ENCODE assay signal across 24 cellular contexts in the genomic region with DNA sequence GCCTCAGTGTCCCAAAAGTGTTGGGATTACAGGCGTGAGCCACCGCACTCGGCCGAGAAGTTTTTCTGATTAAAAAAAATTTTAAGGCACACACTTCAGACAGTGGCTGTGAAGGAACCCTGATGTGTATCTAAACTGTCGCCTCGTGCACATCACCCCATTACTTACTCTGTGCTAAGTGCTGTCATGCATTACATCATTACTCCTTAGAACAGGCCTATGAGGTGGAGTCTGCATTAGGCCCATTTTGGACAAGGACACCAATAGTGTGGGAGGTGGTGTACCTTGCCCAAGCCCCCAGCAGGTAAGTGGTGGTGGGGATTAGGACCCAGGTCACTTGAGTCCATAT. TPM values are rescaled to one million over a fixed set of nuclear protein-coding genes. Genes with fewer than 3 reads are reported as not detected.
DNase-seq lines count a peak whose midpoint lies in the region; ATAC-seq and TF ChIP-seq lines count a peak whose summit lies in the region.
"Had no signal": no experiment of that assay in that cellular context is flagged by ENCODE, and none has a peak within 500 bp of the region (broad histone marks: within the 10 kb centered on the region; RNA-seq: fewer than 3 reads in every experiment).

No MANE protein-coding gene starts in this region.

- H3K27ac Mint-ChIP-seq in stimulated activated effector memory CD8-positive, alpha-beta T cell treated with anti-CD3 and anti-CD28 coated beads, Interleukin-12 subunit alpha, Interleukin-12 subunit beta, amount 100 ng/mL, for 72 hours, result no peak overlapping the region
- H3K27ac Mint-ChIP-seq: endodermal cell, neural progenitor cell had no signal

- peak overlapping the region; percentile 90 for H3K4me3 Mint-ChIP-seq in activated T-cell treated with anti-CD3 and anti-CD28 coated beads, Interleukin-2, amount 50 U/mL, for 4 hours
- H3K4me3 Mint-ChIP-seq in stimulated activated effector memory CD8-positive, alpha-beta T cell treated with anti-CD3 and anti-CD28 coated beads, Interleukin-12 subunit alpha, Interleukin-12 subunit beta, amount 100 ng/mL, for 72 hours, result peak overlapping the region; percentile 81

- H3K4me1 Mint-ChIP-seq in activated T-cell treated with anti-CD3 and anti-CD28 coated beads, Interleukin-2, amount 50 U/mL, for 4 hours (ENCODE audit: low read depth), result peaks cover 58% of the 10 kb centered on the region
- peaks cover 49% of the 10 kb centered on the region for H3K4me1 Mint-ChIP-seq in stimulated activated effector memory CD8-positive, alpha-beta T cell treated with anti-CD3 and anti-CD28 coated beads, Interleukin-12 subunit alpha, Interleukin-12 subunit beta, amount 100 ng/mL, for 72 hours

- POLR2A ChIA-PET in RWPE1 (lab: Yijun Ruan, JAX; ENCODE audit: low non-redundant PET), result no interaction called here

- no peak for TF ChIP-seq CTCF in RWPE1 (conservative IDR thresholded peaks at IDR 0.05; ENCODE audit: low read depth)

- H3K9me3 Mint-ChIP-seq in activated T-cell treated with anti-CD3 and anti-CD28 coated beads, Interleukin-2, amount 50 U/mL, for 4 hours, result no peaks in the 10 kb centered on the region
- no peaks in the 10 kb centered on the region for H3K9me3 Mint-ChIP-seq in stimulated activated effector memory CD8-positive, alpha-beta T cell treated with anti-CD3 and anti-CD28 coated beads, Interleukin-12 subunit alpha, Interleukin-12 subunit beta, amount 100 ng/mL, for 72 hours
- H3K9me3 Mint-ChIP-seq: endodermal cell, immature natural killer cell, memory B cell, neural progenitor cell had no signal

- H3K27ac ChIP-seq in RWPE1 (peak overlapping the region; percentile 94), epithelial cell of prostate (peak overlapping the region; percentile 91)
- H3K27ac ChIP-seq: heart left ventricle, neural progenitor cell, WERI-Rb-1 had no signal

- no peaks in the 10 kb centered on the region for H3K27me3 Mint-ChIP-seq in activated T-cell treated with anti-CD3 and anti-CD28 coated beads, Interleukin-2, amount 50 U/mL, for 4 hours (ENCODE audit: low read depth)
- H3K27me3 Mint-ChIP-seq: memory B cell had no signal

- H3K36me3 Mint-ChIP-seq in activated T-cell treated with anti-CD3 and anti-CD28 coated beads, Interleukin-2, amount 50 U/mL, for 4 hours (ENCODE audit: insufficient read depth), result no peaks in the 10 kb centered on the region
- H3K36me3 Mint-ChIP-seq in stimulated activated effector memory CD8-positive, alpha-beta T cell treated with anti-CD3 and anti-CD28 coated beads, Interleukin-12 subunit alpha, Interleukin-12 subunit beta, amount 100 ng/mL, for 72 hours, result peaks cover 4% of the 10 kb centered on the region
- H3K36me3 Mint-ChIP-seq: immature natural killer cell, memory B cell, neural progenitor cell had no signal

- CTCF ChIA-PET in RWPE1 (lab: Yijun Ruan, JAX), result no interaction called here

- ATAC-seq in activated T-cell treated with anti-CD3 and anti-CD28 coated beads, Interleukin-2, amount 50 U/mL, for 4 hours, result no peak
- ATAC-seq in stimulated activated effector memory CD8-positive, alpha-beta T cell treated with anti-CD3 and anti-CD28 coated beads, Interleukin-12 subunit alpha, Interleukin-12 subunit beta, amount 100 ng/mL, for 72 hours, result no peak
- ATAC-seq in HG02938 (IDR thresholded peaks at IDR 0.05; ENCODE audit: unreplicated experiment) (no peak), HG02642 (IDR thresholded peaks at IDR 0.05; ENCODE audit: poor library complexity, unreplicated experiment) (no peak)
- ATAC-seq: heart left ventricle, Right ventricle myocardium inferior had no signal

- no peak for DNase-seq in activated T-cell treated with anti-CD3 and anti-CD28 coated beads, Interleukin-2, amount 50 U/mL, for 4 hours
- DNase-seq in activated T-cell treated with anti-CD3 and anti-CD28 coated beads for 4 hours (no peak), RWPE1 (ENCODE audit: low spot score) (no peak), epithelial cell of prostate (ENCODE audit: low read depth, low spot score) (no peak), NCI-H524 treated with DMSO at 0.1 percent for 48 hours (lab: John Stamatoyannopoulos, UW) (no peak)
- no peak for DNase-seq in stimulated activated effector memory CD8-positive, alpha-beta T cell treated with anti-CD3 and anti-CD28 coated beads, Interleukin-12 subunit alpha, Interleukin-12 subunit beta, amount 100 ng/mL, for 72 hours (ENCODE audit: low spot score in 2 of 2)
- DNase-seq: activated effector memory CD4-positive, alpha-beta T cell treated with anti-CD3 and anti-CD28 coated beads, Interleukin-2, amount 50 U/mL, for 16 hours; anterior cingulate cortex; DND-41; GOT3; heart left ventricle; immature natural killer cell; IMR-90; NCI-H2029; NCI-H446; WERI-Rb-1 had no signal

RNA-seq across cellular contexts. Expression of a gene that starts 3.8 kb away (rescaled TPM):
- under 1 TPM; 0.29 to 0.43 (median 0.33) TPM for total RNA-seq in activated T-cell treated with anti-CD3 and anti-CD28 coated beads, Interleukin-2, amount 50 U/mL, for 4 hours
- total RNA-seq: A673, IMR-90, renal cortical epithelial cell had no signal

RNA-seq across cellular contexts. Expression of a gene that starts 8.2 kb away (rescaled TPM):
- total RNA-seq in activated T-cell treated with anti-CD3 and anti-CD28 coated beads, Interleukin-2, amount 50 U/mL, for 4 hours, result 10 to 100 TPM; 55.0 to 58.5 (median 58.4) TPM
